ENCODE assay signal across 8 cellular contexts in genomic region chr3:197001972-197002700, GRCh38.
DNase-seq lines count a peak whose midpoint lies in the region; ATAC-seq lines count a peak whose summit lies in the region.

No MANE protein-coding gene starts in this region.

- H3K36me3 ChIP-seq in iPS-20b (ENCODE audit: insufficient read depth, low read depth, low read length), result no peaks in the 10 kb centered on the region

- H3K4me1 Mint-ChIP-seq in stimulated activated naive B cell treated with anti-CD40 and anti-IgM and Interleukin-4, amounts not matched to agents 10 μg/mL and 1 μg/mL and 100 μg/mL, for 72 hours, result peaks cover 24 to 39% of the 10 kb centered on the region in 2 donors

- H3K27ac ChIP-seq in angular gyrus (ENCODE audit: low read depth, low read length) (peak overlapping the region; percentile 50), iPS-20b (ENCODE audit: low read length) (no peak overlapping the region)

- H3K27ac Mint-ChIP-seq in stimulated activated naive B cell treated with anti-CD40 and anti-IgM and Interleukin-4, amounts not matched to agents 10 μg/mL and 1 μg/mL and 100 μg/mL, for 72 hours, result peak overlapping the region; percentile 90

- no peaks in the 10 kb centered on the region for H3K9me3 ChIP-seq in iPS-20b (ENCODE audit: insufficient read depth, low read depth, low read length)

- H3K4me3 ChIP-seq in iPS-20b (ENCODE audit: low read length), result peak overlapping the region; percentile 43; the same call in 1 of the 2 replicates

- peak overlapping the region; percentile 74 to 79 for H3K4me3 Mint-ChIP-seq in stimulated activated naive B cell treated with anti-CD40 and anti-IgM and Interleukin-4, amounts not matched to agents 10 μg/mL and 1 μg/mL and 100 μg/mL, for 72 hours

- 0 out of 2 replicates have a peak, but pooled peaks cover 3% of the 10 kb centered on the region for H3K4me1 ChIP-seq in iPS-20b (ENCODE audit: insufficient read depth, low read length)

- H3K27me3 Mint-ChIP-seq in stimulated activated naive B cell treated with anti-CD40 and anti-IgM and Interleukin-4, amounts not matched to agents 10 μg/mL and 1 μg/mL and 100 μg/mL, for 72 hours, result peaks cover 11 to 31% of the 10 kb centered on the region in 2 donors

- H3K36me3 Mint-ChIP-seq in stimulated activated naive B cell treated with anti-CD40 and anti-IgM and Interleukin-4, amounts not matched to agents 10 μg/mL and 1 μg/mL and 100 μg/mL, for 72 hours, result peaks cover 13 to 21% of the 10 kb centered on the region in 2 donors

- no peak for DNase-seq in stimulated activated naive B cell treated with anti-CD40 and anti-IgM and Interleukin-4, amounts not matched to agents 10 μg/mL and 1 μg/mL and 100 μg/mL, for 72 hours
- DNase-seq in NCI-H1105 treated with DMSO at 0.1 percent for 48 hours (lab: John Stamatoyannopoulos, UW) (no peak), NCI-H128 (lab: John Stamatoyannopoulos, UW; ENCODE audit: unreplicated experiment) (no peak)

- peak; percentile 4 for ATAC-seq in GM19023 (IDR thresholded peaks at IDR 0.05; ENCODE audit: unreplicated experiment)
- peak; percentile 16 for ATAC-seq in HG03354 (IDR thresholded peaks at IDR 0.05; ENCODE audit: poor library complexity, severe bottlenecking, unreplicated experiment)
- ATAC-seq in stimulated activated naive B cell treated with anti-CD40 and anti-IgM and Interleukin-4, amounts not matched to agents 10 μg/mL and 1 μg/mL and 100 μg/mL, for 72 hours (replicated peaks), result peak; percentile 14 to 18
- no peak for ATAC-seq in GM19455 (IDR thresholded peaks at IDR 0.05; ENCODE audit: unreplicated experiment)

- peaks cover 32% of the 10 kb centered on the region for H3K27me3 ChIP-seq in iPS-20b (ENCODE audit: insufficient read depth, low read length)

- H3K9me3 Mint-ChIP-seq in stimulated activated naive B cell treated with anti-CD40 and anti-IgM and Interleukin-4, amounts not matched to agents 10 μg/mL and 1 μg/mL and 100 μg/mL, for 72 hours, result no peaks in the 10 kb centered on the region

- no peak overlapping the region for H3K9ac ChIP-seq in iPS-20b (ENCODE audit: low read depth, low read length)
